Comparison of ENCODE assay signal across 8 cellular contexts in genomic region chr14:50230601-50231474, GRCh38. TPM values are rescaled to one million over a fixed set of nuclear protein-coding genes. Genes with fewer than 3 reads are reported as not detected.
DNase-seq lines count a peak whose midpoint lies in the region; ATAC-seq and TF ChIP-seq lines count a peak whose summit lies in the region.

No MANE protein-coding gene starts in this region.

- ATAC-seq in GM19463 (IDR thresholded peaks at IDR 0.05; ENCODE audit: unreplicated experiment): peak; percentile 24
- ATAC-seq in HG03565 (IDR thresholded peaks at IDR 0.05; ENCODE audit: unreplicated experiment): peak; percentile 22
- ATAC-seq in activated naive CD4-positive, alpha-beta T cell treated with anti-CD3 and anti-CD28 coated beads, Interleukin-2, amount 50 U/mL, for 72 hours: peak; percentile 48 to 61
- peak; percentile 49 for ATAC-seq in omental fat pad (ENCODE audit: low FRiP score)

- no peak for TF ChIP-seq POLR2A in vagina (IDR thresholded peaks at IDR 0.05)

- peak overlapping the region; percentile 87 for H3K4me3 Mint-ChIP-seq in Caco-2 (ENCODE audit: unreplicated experiment)

- H3K27ac Mint-ChIP-seq in Caco-2 (ENCODE audit: unreplicated experiment): peak overlapping the region; percentile 68
- H3K27ac Mint-ChIP-seq in activated naive CD4-positive, alpha-beta T cell treated with anti-CD3 and anti-CD28 coated beads, Interleukin-2, amount 50 U/mL, for 72 hours: peak overlapping the region; percentile 95

- peak overlapping the region; percentile 96 for H3K27ac ChIP-seq in vagina

- POLR2A ChIA-PET in Caco-2 (lab: Charles Lee): interaction anchor here (0.7 kb wide), 1 partner anchor 463 kb away, joined by 4 read pairs; the partner anchor contains the start of gene KLHDC2

- intact Hi-C loops in Caco-2 (cut with micrococcal nuclease; ENCODE audit: unreplicated experiment) (loop anchor here (5.0 to 10.0 kb wide), 2 partner anchors 81 to 376 kb away; partner anchors contain the start of genes DMAC2L, L2HGDH and NEMF), vagina (cut with DNase I) (no loop called here)

- TF ChIP-seq CTCF in Caco-2 (IDR thresholded peaks at IDR 0.05; ENCODE audit: insufficient read depth in 1 of 2, low read depth in 1 of 2, low read length in 1 of 2, severe bottlenecking in 1 of 2, unreplicated experiment in 1 of 2) (no peak), omental fat pad (IDR thresholded peaks at IDR 0.05) (no peak), vagina (IDR thresholded peaks at IDR 0.05) (no peak)

- BruUV-seq in Caco-2 (replicated peaks; lab: Mats Ljungman, UMichigan): no TSS peak

- no peaks in the 10 kb centered on the region for H3K9me3 Mint-ChIP-seq in Caco-2 (ENCODE audit: unreplicated experiment)
- H3K9me3 Mint-ChIP-seq in activated naive CD4-positive, alpha-beta T cell treated with anti-CD3 and anti-CD28 coated beads, Interleukin-2, amount 50 U/mL, for 72 hours: peaks cover 0 to 4% of the 10 kb centered on the region in 2 donors

- no peaks in the 10 kb centered on the region for H3K27me3 Mint-ChIP-seq in Caco-2 (ENCODE audit: insufficient read depth, unreplicated experiment)

- DNase-seq in Caco-2 (peak; percentile 44 to 61), SHP77 (lab: John Stamatoyannopoulos, UW) (peak; percentile 32 to 33), glomerular visceral epithelial cell (ENCODE audit: extremely low spot score) (peak; percentile 44), omental fat pad (ENCODE audit: low spot score) (no peak), vagina (ENCODE audit: extremely low spot score in 2 of 2) (no peak)
- peak; percentile 53 to 65 for DNase-seq in activated naive CD4-positive, alpha-beta T cell treated with anti-CD3 and anti-CD28 coated beads, Interleukin-2, amount 50 U/mL, for 72 hours (ENCODE audit: low spot score in 2 of 2)

- H3K36me3 Mint-ChIP-seq in Caco-2 (ENCODE audit: insufficient read depth, unreplicated experiment): peaks cover 5% of the 10 kb centered on the region
- H3K36me3 Mint-ChIP-seq in activated naive CD4-positive, alpha-beta T cell treated with anti-CD3 and anti-CD28 coated beads, Interleukin-2, amount 50 U/mL, for 72 hours: peaks cover 7 to 22% of the 10 kb centered on the region in 2 donors

- CTCF ChIA-PET in Caco-2 (lab: Charles Lee): interaction anchor here (0.7 kb wide), 1 partner anchor 9 kb away, joined by 4 read pairs; no protein-coding TSS in a partner anchor

- no peaks in the 10 kb centered on the region for H3K4me1 Mint-ChIP-seq in Caco-2 (ENCODE audit: low read depth, unreplicated experiment)

- no peaks in the 10 kb centered on the region for H3K27me3 ChIP-seq in Caco-2 (replicated peaks; ENCODE audit: control insufficient read depth, insufficient read depth, low read length)
- no peaks in the 10 kb centered on the region for H3K27me3 ChIP-seq in vagina

- peaks cover 6% of the 10 kb centered on the region; the same call in 1 of the 2 replicates for H3K4me1 ChIP-seq in Caco-2
- peaks cover 58% of the 10 kb centered on the region for H3K4me1 ChIP-seq in vagina

- 0 out of 2 replicates have a peak, but pooled peaks cover 5% of the 10 kb centered on the region for H3K9me3 ChIP-seq in Caco-2
- H3K9me3 ChIP-seq in vagina: no peaks in the 10 kb centered on the region

- H3K4me3 ChIP-seq in Caco-2 (ENCODE audit: low read depth, low read length): peak overlapping the region; percentile 76
- H3K4me3 ChIP-seq in vagina: peak overlapping the region; percentile 66 to 85

- H3K36me3 ChIP-seq in Caco-2 (ENCODE audit: control insufficient read depth, insufficient read depth, low read length) (no peaks in the 10 kb centered on the region), vagina (no peaks in the 10 kb centered on the region)

RNA-seq across cellular contexts. Expression of gene SOS2, which starts 0.5 kb away (rescaled TPM):
- total RNA-seq in Caco-2 (2022): 13.0 and 13.9 TPM in 2 replicates
- 10 to 100 TPM; 22.5 to 33.1 TPM for total RNA-seq in activated naive CD4-positive, alpha-beta T cell treated with anti-CD3 and anti-CD28 coated beads, Interleukin-2, amount 50 U/mL, for 72 hours
- 10 to 100 TPM; 31.3 to 53.0 (median 32.2) TPM for total RNA-seq in omental fat pad
- total RNA-seq in vagina: 23.8 TPM

Comparison
In these comparisons a context has a peak if more than half of its experiments do, and no peak if none do; other contexts are left out.
1. DNase-seq: peak in Caco-2 (2 of 2), SHP77 (2 of 2), activated naive CD4-positive, alpha-beta T cell treated with anti-CD3 and anti-CD28 coated beads, Interleukin-2, amount 50 U/mL, for 72 hours (2 of 2) and glomerular visceral epithelial cell (single experiment); none in omental fat pad (single experiment) and vagina (0 of 2).
2. Peak in every context shown above with its lines, with median percentiles within 50 percentile points of each other: ATAC-seq.